ENCODE assay signal across 8 cellular contexts in the genomic region with DNA sequence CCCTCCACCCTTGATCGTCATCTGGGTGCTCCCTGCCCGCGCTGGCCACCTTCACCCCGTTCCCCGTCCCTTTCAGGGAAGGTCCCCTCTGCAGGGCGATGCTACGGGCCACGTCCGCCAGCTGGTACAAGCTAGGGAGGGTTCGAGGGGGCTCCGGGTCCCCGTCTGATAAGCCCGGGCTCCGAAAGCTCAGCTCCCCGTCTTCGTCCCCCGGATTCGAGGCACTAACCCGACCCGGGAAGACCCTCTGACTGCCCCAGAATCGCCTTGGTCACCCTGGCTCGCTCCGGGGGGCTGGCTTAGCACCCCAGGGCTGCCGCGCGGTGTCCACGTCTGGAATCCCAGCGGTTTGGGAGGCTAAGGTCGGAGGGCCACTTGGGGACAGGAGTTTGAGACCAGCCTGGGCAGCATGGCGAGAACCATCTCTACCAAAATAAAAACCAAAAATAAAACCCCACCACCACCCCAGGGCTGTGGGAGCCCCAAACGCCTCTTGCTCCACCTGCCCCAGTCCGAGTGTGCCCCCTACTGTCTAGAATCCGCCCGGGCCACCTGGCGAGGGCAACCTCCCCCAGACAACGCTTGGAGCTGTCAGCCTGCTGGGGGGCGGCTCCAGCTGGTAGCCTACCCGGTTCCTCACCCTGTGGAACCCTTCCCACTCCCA. TPM values are rescaled to one million over a fixed set of nuclear protein-coding genes. Genes with fewer than 3 reads are reported as not detected.
DNase-seq lines count a peak whose midpoint lies in the region; ATAC-seq and TF ChIP-seq lines count a peak whose summit lies in the region.

No MANE protein-coding gene starts in this region.

- H3K4me1 Mint-ChIP-seq in T-cell: peaks cover 16 to 27% (median 24%) of the 10 kb centered on the region in 3 donors

- CTCF ChIA-PET in T-cell (lab: Charles Lee): interaction anchor here in 1 of 2 donors (0.7 to 1.3 kb wide), 3 partner anchors 19 to 56 kb away, joined by 3 to 4 read pairs (median 3); a partner anchor contains a TSS

- DNase-seq in AML-193 (lab: John Stamatoyannopoulos, UW) (peak; percentile 7 to 17), HK-2 (ENCODE audit: unreplicated experiment) (peak; percentile 74), T-cell (peak; percentile 42 to 78 (median 63)), spleen (peak; percentile 96), amniotic stem cell (lab: John Stamatoyannopoulos, UW) (no peak)

- ATAC-seq in T-cell (replicated peaks in 1 of 4) (peak in 1 of 4 experiments; percentile 35), HG03108 (IDR thresholded peaks at IDR 0.05; ENCODE audit: unreplicated experiment) (no peak)

- peak overlapping the region; percentile 74 to 82 for H3K27ac Mint-ChIP-seq in T-cell

- no peaks in the 10 kb centered on the region for H3K27me3 ChIP-seq in spleen (replicated peaks in 1 of 7)

- peak; percentile 56 to 87 (median 78) for TF ChIP-seq CTCF in spleen (IDR thresholded peaks at IDR 0.05 in 8 of 11, conservative IDR thresholded peaks at IDR 0.05 in 3 of 11)

- H3K27ac ChIP-seq in angular gyrus (ENCODE audit: low read depth, low read length): peak overlapping the region; percentile 95
- peak overlapping the region; percentile 82 to 99 (median 96) for H3K27ac ChIP-seq in spleen

- H3K27me3 Mint-ChIP-seq in T-cell: peaks cover 0 to 7% of the 10 kb centered on the region in 2 donors

- POLR2A ChIA-PET in T-cell (lab: Charles Lee): no interaction called here

- H3K36me3 Mint-ChIP-seq in T-cell: no peaks in the 10 kb centered on the region

- H3K4me1 ChIP-seq in spleen: peaks cover 15 to 69% (median 58%) of the 10 kb centered on the region in 6 donors

- TF ChIP-seq POLR2A in spleen (IDR thresholded peaks at IDR 0.05): no peak

- 2 to 6% (median 3%) methylated on average over 10 to 38 of the region's 38 CpGs for WGBS in spleen, 5 donors

- H3K4me3 ChIP-seq in iPS-11a (ENCODE audit: low read depth, low read length) (peak overlapping the region; percentile 35), spleen (peak overlapping the region; percentile 76 to 99 (median 88))

- no peaks in the 10 kb centered on the region for H3K9me3 Mint-ChIP-seq in T-cell

- intact Hi-C loops in spleen (cut with DNase I; ENCODE audit: low total_unique reads): loop anchor here (5.0 kb wide), 2 partner anchors 52 to 67 kb away; a partner anchor contains a TSS

- peaks cover 0 to 16% (median 4%) of the 10 kb centered on the region in 6 donors for H3K36me3 ChIP-seq in spleen

- peak overlapping the region; percentile 78 to 92 (median 82) for H3K4me3 Mint-ChIP-seq in T-cell

- H3K9me3 ChIP-seq in spleen: no peaks in the 10 kb centered on the region

RNA-seq across cellular contexts. Expression of a gene that starts 1.1 kb away (rescaled TPM):
- total RNA-seq in T-cell (10 to 100 TPM in 1 of 5 donors, 1 to 10 TPM in 4; 3.8 to 14.7 (median 7.8) TPM), spleen (10 to 100 TPM; 51.1 to 84.6 (median 67.3) TPM)
- polyA plus RNA-seq in spleen: 10 to 100 TPM; 12.6 to 26.8 (median 14.9) TPM

RNA-seq across cellular contexts. Expression of a gene that starts 15.8 kb away (rescaled TPM):
- 1 to 10 TPM in 4 of 5 donors, under 1 TPM in 1; 0.83 to 2.0 (median 1.5) TPM for total RNA-seq in T-cell
- 100 to 1,000 TPM in 2 of 7 donors, 10 to 100 TPM in 5; 55.5 to 112 (median 66.5) TPM for total RNA-seq in spleen
- polyA plus RNA-seq in spleen: 10 to 100 TPM in 2 of 3 donors, 1 to 10 TPM in 1; 5.1 to 31.2 (median 13.6) TPM

RNA-seq across cellular contexts. Expression of a gene that starts 19.9 kb away (rescaled TPM):
- total RNA-seq in T-cell: 1 to 10 TPM; 1.2 to 2.9 (median 2.0) TPM
- 10 to 100 TPM; 15.8 to 43.9 (median 28.9) TPM for total RNA-seq in spleen
- 10 to 100 TPM; 14.7 to 25.6 (median 17.4) TPM for polyA plus RNA-seq in spleen

RNA-seq across cellular contexts. Expression of a gene that starts 54.9 kb away (rescaled TPM):
- total RNA-seq in T-cell: 100 to 1,000 TPM; 387 to 543 (median 409) TPM
- 100 to 1,000 TPM; 210 to 320 (median 268) TPM for total RNA-seq in spleen
- 10 to 100 TPM; 67.2 to 91.8 (median 74.8) TPM for polyA plus RNA-seq in spleen

Comparison
In these comparisons a context has a peak if more than half of its experiments do, and no peak if none do; other contexts are left out.
1. RNA of a gene that starts 15.8 kb away (total RNA-seq): 55.5 to 112 TPM in spleen; 0.83 to 2.0 TPM in T-cell; every median in the first group is over 10 times any median in the second.
2. RNA of a gene that starts 19.9 kb away (total RNA-seq): 15.8 to 43.9 TPM in spleen; 1.2 to 2.9 TPM in T-cell; every median in the first group is over 4 times any median in the second.